1 cellular context compared by ENCODE assay signal in genomic region chr6:154613137-154613676, GRCh38.
TF ChIP-seq lines count a peak whose summit lies in the region.

No MANE protein-coding gene starts in this region.

TF ChIP-seq in K562, 482 proteins besides CTCF, POLR2A, EP300 and RAD21 (continued from another document and continues in another):
- TF ChIP-seq MCM7 (IDR thresholded peaks at IDR 0.05): no peak
- no peak for TF ChIP-seq COPS2 (conservative IDR thresholded peaks at IDR 0.05)
- no peak for TF ChIP-seq ZNF347 (CRISPR knock-in tag; IDR thresholded peaks at IDR 0.05; ENCODE audit: low read depth)
- no peak for TF ChIP-seq ZBTB8A (IDR thresholded peaks at IDR 0.05; ENCODE audit: partially characterized antibody)
- TF ChIP-seq POLR2H (tag; IDR thresholded peaks at IDR 0.05; ENCODE audit: low read depth): no peak
- peak; percentile 32; the same call in 1 of the 2 replicates for TF ChIP-seq VEZF1 (CRISPR knock-in tag; IDR thresholded peaks at IDR 0.05)
- no peak for TF ChIP-seq ZNF57 (CRISPR knock-in tag; IDR thresholded peaks at IDR 0.05)
- TF ChIP-seq, protein P1, sequence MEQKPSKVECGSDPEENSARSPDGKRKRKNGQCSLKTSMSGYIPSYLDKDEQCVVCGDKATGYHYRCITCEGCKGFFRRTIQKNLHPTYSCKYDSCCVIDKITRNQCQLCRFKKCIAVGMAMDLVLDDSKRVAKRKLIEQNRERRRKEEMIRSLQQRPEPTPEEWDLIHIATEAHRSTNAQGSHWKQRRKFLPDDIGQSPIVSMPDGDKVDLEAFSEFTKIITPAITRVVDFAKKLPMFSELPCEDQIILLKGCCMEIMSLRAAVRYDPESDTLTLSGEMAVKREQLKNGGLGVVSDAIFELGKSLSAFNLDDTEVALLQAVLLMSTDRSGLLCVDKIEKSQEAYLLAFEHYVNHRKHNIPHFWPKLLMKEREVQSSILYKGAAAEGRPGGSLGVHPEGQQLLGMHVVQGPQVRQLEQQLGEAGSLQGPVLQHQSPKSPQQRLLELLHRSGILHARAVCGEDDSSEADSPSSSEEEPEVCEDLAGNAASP (IDR thresholded peaks at IDR 0.05): no peak
- TF ChIP-seq RBM17 (IDR thresholded peaks at IDR 0.05; ENCODE audit: borderline replicate concordance, low read depth, low read length): no peak
- TF ChIP-seq, protein P2, sequence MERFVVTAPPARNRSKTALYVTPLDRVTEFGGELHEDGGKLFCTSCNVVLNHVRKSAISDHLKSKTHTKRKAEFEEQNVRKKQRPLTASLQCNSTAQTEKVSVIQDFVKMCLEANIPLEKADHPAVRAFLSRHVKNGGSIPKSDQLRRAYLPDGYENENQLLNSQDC (CRISPR knock-in tag; IDR thresholded peaks at IDR 0.05): no peak
- TF ChIP-seq, protein P3, sequence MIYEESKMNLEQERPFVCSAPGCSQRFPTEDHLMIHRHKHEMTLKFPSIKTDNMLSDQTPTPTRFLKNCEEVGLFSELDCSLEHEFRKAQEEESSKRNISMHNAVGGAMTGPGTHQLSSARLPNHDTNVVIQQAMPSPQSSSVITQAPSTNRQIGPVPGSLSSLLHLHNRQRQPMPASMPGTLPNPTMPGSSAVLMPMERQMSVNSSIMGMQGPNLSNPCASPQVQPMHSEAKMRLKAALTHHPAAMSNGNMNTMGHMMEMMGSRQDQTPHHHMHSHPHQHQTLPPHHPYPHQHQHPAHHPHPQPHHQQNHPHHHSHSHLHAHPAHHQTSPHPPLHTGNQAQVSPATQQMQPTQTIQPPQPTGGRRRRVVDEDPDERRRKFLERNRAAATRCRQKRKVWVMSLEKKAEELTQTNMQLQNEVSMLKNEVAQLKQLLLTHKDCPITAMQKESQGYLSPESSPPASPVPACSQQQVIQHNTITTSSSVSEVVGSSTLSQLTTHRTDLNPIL (CRISPR knock-in tag; IDR thresholded peaks at IDR 0.05): no peak
- 0 out of 6 replicates have a peak, but pooled peaks of 1 of the 3 experiments have one; percentile 27 for TF ChIP-seq ZBTB11 (CRISPR knock-in tag; IDR thresholded peaks at IDR 0.05)
- peak; percentile 31; the same call in 1 of the 2 replicates for TF ChIP-seq EP400 (IDR thresholded peaks at IDR 0.05)
- no peak for TF ChIP-seq POLR2AphosphoS2 (IDR thresholded peaks at IDR 0.05; ENCODE audit: low read length)
- TF ChIP-seq ZBTB34 (CRISPR knock-in tag; IDR thresholded peaks at IDR 0.05): no peak
- TF ChIP-seq NONO (IDR thresholded peaks at IDR 0.05; ENCODE audit: low read depth in 2 of 2, low read length in 1 of 2): no peak
- TF ChIP-seq, protein P4, sequence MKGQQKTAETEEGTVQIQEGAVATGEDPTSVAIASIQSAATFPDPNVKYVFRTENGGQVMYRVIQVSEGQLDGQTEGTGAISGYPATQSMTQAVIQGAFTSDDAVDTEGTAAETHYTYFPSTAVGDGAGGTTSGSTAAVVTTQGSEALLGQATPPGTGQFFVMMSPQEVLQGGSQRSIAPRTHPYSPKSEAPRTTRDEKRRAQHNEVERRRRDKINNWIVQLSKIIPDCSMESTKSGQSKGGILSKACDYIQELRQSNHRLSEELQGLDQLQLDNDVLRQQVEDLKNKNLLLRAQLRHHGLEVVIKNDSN (CRISPR knock-in tag; IDR thresholded peaks at IDR 0.05): peak; percentile 52
- TF ChIP-seq NR2F6 (CRISPR knock-in tag; IDR thresholded peaks at IDR 0.05): no peak
- peak; percentile 97 for TF ChIP-seq C11orf30 (IDR thresholded peaks at IDR 0.05; ENCODE audit: low read depth)
- TF ChIP-seq ZFP1 (CRISPR knock-in tag; IDR thresholded peaks at IDR 0.05): no peak
- no peak for TF ChIP-seq ELK3 (CRISPR knock-in tag; IDR thresholded peaks at IDR 0.05)
- no peak; the same call in 1 of the 2 replicates for TF ChIP-seq TARDBP (IDR thresholded peaks at IDR 0.05)
- TF ChIP-seq GABPB1 (CRISPR knock-in tag; IDR thresholded peaks at IDR 0.05): peak; percentile 53; the same call in 1 of the 2 replicates
- no peak for TF ChIP-seq RBM34 (IDR thresholded peaks at IDR 0.05; ENCODE audit: borderline replicate concordance, insufficient read depth, low read length)
- TF ChIP-seq, protein P5, sequence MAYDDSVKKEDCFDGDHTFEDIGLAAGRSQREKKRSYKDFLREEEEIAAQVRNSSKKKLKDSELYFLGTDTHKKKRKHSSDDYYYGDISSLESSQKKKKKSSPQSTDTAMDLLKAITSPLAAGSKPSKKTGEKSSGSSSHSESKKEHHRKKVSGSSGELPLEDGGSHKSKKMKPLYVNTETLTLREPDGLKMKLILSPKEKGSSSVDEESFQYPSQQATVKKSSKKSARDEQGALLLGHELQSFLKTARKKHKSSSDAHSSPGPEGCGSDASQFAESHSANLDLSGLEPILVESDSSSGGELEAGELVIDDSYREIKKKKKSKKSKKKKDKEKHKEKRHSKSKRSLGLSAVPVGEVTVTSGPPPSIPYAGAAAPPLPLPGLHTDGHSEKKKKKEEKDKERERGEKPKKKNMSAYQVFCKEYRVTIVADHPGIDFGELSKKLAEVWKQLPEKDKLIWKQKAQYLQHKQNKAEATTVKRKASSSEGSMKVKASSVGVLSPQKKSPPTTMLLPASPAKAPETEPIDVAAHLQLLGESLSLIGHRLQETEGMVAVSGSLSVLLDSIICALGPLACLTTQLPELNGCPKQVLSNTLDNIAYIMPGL (CRISPR knock-in tag; IDR thresholded peaks at IDR 0.05): no peak
- TF ChIP-seq, protein P6, sequence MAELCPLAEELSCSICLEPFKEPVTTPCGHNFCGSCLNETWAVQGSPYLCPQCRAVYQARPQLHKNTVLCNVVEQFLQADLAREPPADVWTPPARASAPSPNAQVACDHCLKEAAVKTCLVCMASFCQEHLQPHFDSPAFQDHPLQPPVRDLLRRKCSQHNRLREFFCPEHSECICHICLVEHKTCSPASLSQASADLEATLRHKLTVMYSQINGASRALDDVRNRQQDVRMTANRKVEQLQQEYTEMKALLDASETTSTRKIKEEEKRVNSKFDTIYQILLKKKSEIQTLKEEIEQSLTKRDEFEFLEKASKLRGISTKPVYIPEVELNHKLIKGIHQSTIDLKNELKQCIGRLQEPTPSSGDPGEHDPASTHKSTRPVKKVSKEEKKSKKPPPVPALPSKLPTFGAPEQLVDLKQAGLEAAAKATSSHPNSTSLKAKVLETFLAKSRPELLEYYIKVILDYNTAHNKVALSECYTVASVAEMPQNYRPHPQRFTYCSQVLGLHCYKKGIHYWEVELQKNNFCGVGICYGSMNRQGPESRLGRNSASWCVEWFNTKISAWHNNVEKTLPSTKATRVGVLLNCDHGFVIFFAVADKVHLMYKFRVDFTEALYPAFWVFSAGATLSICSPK (IDR thresholded peaks at IDR 0.05; ENCODE audit: borderline replicate concordance): no peak
- TF ChIP-seq ZNF449 (CRISPR knock-in tag; IDR thresholded peaks at IDR 0.05): no peak
- no peak for TF ChIP-seq ETV1 (tag; conservative IDR thresholded peaks at IDR 0.05; ENCODE audit: low read depth)
- no peak for TF ChIP-seq STAT5B (CRISPR knock-in tag; IDR thresholded peaks at IDR 0.05)
- no peak for TF ChIP-seq ZNF444 (CRISPR knock-in tag; IDR thresholded peaks at IDR 0.05)
- TF ChIP-seq PHF20 (IDR thresholded peaks at IDR 0.05; ENCODE audit: partially characterized antibody): no peak
- no peak for TF ChIP-seq ZBTB7A (IDR thresholded peaks at IDR 0.05; ENCODE audit: borderline replicate concordance, control insufficient read depth, low read depth, low read length)
- no peak for TF ChIP-seq CEBPZ (IDR thresholded peaks at IDR 0.05; ENCODE audit: borderline replicate concordance, low read depth, low read length)
- no peak for TF ChIP-seq IRF2 (CRISPR knock-in tag; IDR thresholded peaks at IDR 0.05)
